1 cellular context compared by ENCODE assay signal in the genomic region with DNA sequence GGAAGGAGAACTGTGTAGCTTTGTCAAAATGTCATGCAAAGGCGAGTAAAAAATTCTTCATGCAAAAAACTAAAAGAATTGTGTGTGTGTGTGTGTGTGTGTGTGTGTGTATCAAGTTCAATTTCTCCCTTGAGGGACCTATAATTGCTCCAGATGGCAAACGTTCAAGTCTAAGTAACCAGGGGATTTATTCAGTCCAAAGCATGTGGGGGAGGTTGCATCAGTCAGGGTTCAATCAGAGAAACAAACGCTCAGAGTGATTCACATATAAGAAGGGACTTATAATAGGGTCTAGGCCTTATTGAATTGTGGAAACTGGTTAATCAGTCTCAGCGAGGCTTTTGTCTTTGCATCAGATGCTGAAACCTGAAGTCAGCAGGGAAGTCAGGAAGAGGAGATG.
TF ChIP-seq lines count a peak whose summit lies in the region.

No MANE protein-coding gene starts in this region.

TF ChIP-seq in SK-N-SH, 30 proteins besides CTCF, POLR2A, EP300 and RAD21 (continued from another document):
- TF ChIP-seq, protein P1, sequence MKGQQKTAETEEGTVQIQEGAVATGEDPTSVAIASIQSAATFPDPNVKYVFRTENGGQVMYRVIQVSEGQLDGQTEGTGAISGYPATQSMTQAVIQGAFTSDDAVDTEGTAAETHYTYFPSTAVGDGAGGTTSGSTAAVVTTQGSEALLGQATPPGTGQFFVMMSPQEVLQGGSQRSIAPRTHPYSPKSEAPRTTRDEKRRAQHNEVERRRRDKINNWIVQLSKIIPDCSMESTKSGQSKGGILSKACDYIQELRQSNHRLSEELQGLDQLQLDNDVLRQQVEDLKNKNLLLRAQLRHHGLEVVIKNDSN (IDR thresholded peaks at IDR 0.05; ENCODE audit: borderline replicate concordance, low read depth), result no peak
- TF ChIP-seq GATA2 (CRISPR knock-in tag; IDR thresholded peaks at IDR 0.05), result no peak
- TF ChIP-seq, protein P2, sequence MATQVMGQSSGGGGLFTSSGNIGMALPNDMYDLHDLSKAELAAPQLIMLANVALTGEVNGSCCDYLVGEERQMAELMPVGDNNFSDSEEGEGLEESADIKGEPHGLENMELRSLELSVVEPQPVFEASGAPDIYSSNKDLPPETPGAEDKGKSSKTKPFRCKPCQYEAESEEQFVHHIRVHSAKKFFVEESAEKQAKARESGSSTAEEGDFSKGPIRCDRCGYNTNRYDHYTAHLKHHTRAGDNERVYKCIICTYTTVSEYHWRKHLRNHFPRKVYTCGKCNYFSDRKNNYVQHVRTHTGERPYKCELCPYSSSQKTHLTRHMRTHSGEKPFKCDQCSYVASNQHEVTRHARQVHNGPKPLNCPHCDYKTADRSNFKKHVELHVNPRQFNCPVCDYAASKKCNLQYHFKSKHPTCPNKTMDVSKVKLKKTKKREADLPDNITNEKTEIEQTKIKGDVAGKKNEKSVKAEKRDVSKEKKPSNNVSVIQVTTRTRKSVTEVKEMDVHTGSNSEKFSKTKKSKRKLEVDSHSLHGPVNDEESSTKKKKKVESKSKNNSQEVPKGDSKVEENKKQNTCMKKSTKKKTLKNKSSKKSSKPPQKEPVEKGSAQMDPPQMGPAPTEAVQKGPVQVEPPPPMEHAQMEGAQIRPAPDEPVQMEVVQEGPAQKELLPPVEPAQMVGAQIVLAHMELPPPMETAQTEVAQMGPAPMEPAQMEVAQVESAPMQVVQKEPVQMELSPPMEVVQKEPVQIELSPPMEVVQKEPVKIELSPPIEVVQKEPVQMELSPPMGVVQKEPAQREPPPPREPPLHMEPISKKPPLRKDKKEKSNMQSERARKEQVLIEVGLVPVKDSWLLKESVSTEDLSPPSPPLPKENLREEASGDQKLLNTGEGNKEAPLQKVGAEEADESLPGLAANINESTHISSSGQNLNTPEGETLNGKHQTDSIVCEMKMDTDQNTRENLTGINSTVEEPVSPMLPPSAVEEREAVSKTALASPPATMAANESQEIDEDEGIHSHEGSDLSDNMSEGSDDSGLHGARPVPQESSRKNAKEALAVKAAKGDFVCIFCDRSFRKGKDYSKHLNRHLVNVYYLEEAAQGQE (IDR thresholded peaks at IDR 0.05; ENCODE audit: low read depth, low read length), result no peak
- no peak for TF ChIP-seq RFX5 (IDR thresholded peaks at IDR 0.05; ENCODE audit: low read length)
